In the genomic region with DNA sequence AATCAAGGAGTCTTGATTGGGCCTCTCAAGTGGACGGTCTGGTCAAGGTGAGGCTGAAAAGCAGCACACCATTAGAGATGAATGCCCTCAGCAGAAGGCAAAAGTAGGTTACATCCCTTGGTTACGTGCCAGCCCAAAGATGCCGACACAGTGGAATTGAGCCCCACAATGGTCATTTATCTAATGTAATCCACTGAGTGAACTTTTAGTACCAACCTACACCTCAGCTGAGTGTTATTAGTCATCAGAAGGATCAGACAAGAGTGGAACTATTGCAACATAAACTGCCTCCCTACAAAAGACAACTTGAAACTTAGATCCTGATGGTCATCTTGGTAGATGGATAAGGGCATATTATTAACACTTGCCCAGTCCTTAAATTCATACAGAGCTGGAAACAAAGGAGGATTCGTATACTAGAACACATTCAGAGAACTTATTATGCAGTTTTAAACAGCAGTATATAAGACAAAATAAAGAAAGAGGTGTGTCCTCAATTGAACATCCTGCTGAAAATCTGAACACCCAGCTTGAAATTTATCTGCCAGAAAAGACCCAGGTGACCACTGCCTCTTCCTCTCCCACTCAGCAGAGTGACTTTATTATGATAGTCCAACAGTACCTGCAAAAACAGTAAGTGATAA, we compare ENCODE assay signal across 9 cellular contexts. TPM values are rescaled to one million over a fixed set of nuclear protein-coding genes. Genes with fewer than 3 reads are reported as not detected.
DNase-seq lines count a peak whose midpoint lies in the region; ATAC-seq, FAIRE-seq and TF ChIP-seq lines count a peak whose summit lies in the region.
"Had no signal": no experiment of that assay in that cellular context is flagged by ENCODE, and none has a peak within 500 bp of the region (broad histone marks: within the 10 kb centered on the region; RNA-seq: fewer than 3 reads in every experiment).

No MANE protein-coding gene starts in this region.

- no peaks in the 10 kb centered on the region for H3K27me3 ChIP-seq in brain microvascular endothelial cell (replicated peaks)

- peaks cover 8% of the 10 kb centered on the region for H3K36me3 ChIP-seq in brain microvascular endothelial cell (replicated peaks)

- peaks cover 4% of the 10 kb centered on the region for H3K36me3 Mint-ChIP-seq in memory B cell

- intact Hi-C loops in lower leg skin (cut with DNase I; ENCODE audit: low total_unique reads): no loop called here

- CTCF ChIA-PET in A549 (lab: Yijun Ruan, JAX): interaction anchor here (0.5 to 9.6 kb wide), 4 partner anchors 8 to 47 kb away, joined by 3 to 60 read pairs (median 3); no protein-coding TSS in a partner anchor

- TF ChIP-seq EP300 in A549 (IDR thresholded peaks at IDR 0.05): no peak

- DNase-seq in A549 (ENCODE audit: low read depth in 1 of 2, low spot score in 1 of 2): no peak
- peak; percentile 77 for DNase-seq in HCEC 1CT
- DNase-seq in brain microvascular endothelial cell: peak; percentile 36
- no peak for DNase-seq in memory B cell (ENCODE audit: low spot score in 2 of 2)
- DNase-seq in frontal cortex (ENCODE audit: low spot score in 2 of 2): no peak
- no peak for DNase-seq in SW 1271 (lab: John Stamatoyannopoulos, UW)
- no peak for DNase-seq in lower leg skin (ENCODE audit: low spot score in 2 of 2)
- DNase-seq: NCI-H2171 had no signal

- H3K9me3 ChIP-seq in A549: no peaks in the 10 kb centered on the region

- ATAC-seq in A549 (no peak), memory B cell (ENCODE audit: low read depth) (no peak), GM19467 (IDR thresholded peaks at IDR 0.05; ENCODE audit: unreplicated experiment) (no peak)

- peaks cover 30% of the 10 kb centered on the region for H3K4me1 Mint-ChIP-seq in memory B cell

- no peaks in the 10 kb centered on the region for H3K9me3 Mint-ChIP-seq in memory B cell

- H3K4me1 ChIP-seq in A549: peaks cover 36% of the 10 kb centered on the region

- H3K4me2 ChIP-seq in A549: peak overlapping the region; percentile 91

- H3K4me3 ChIP-seq in A549: no peak overlapping the region
- H3K4me3 ChIP-seq in brain microvascular endothelial cell (ENCODE audit: low read depth, low read length): no peak overlapping the region
- H3K4me3 ChIP-seq in lower leg skin (ENCODE audit: low read depth, poor library complexity, severe bottlenecking): no peak overlapping the region

- H3K27ac ChIP-seq in A549 (peak overlapping the region; percentile 36 to 38; a peak in 3 of 6 replicates), brain microvascular endothelial cell (peak overlapping the region; percentile 11)

- in situ Hi-C loops in brain microvascular endothelial cell (cut with HindIII; ENCODE audit: low pct_ligation_motif_present, low sequenced_read_pairs): no loop called here

- WGBS in A549 (ENCODE audit: missing lambda C conversion rate): 88% methylated on average over 4 of the region's 4 CpGs
- WGBS in lower leg skin, 2 donors: 81 to 87% methylated on average over 4 of the region's 4 CpGs

- no peaks in the 10 kb centered on the region for H3K27me3 Mint-ChIP-seq in memory B cell

- TF ChIP-seq CTCF in A549 (IDR thresholded peaks at IDR 0.05) (no peak), brain microvascular endothelial cell (IDR thresholded peaks at IDR 0.05; ENCODE audit: low read depth, low read length, missing control alignments) (no peak), lower leg skin (IDR thresholded peaks at IDR 0.05) (no peak)

- H3K4me3 Mint-ChIP-seq in memory B cell: no peak overlapping the region

- TF ChIP-seq RAD21 in A549 (conservative IDR thresholded peaks at IDR 0.05 in 1 of 2, IDR thresholded peaks at IDR 0.05 in 1 of 2): no peak

- no peak for FAIRE-seq in A549 (lab: Jason Lieb, UNC)
- no peak for FAIRE-seq in frontal cortex (lab: Jason Lieb, UNC)

- peak overlapping the region; percentile 3 for H3K27ac Mint-ChIP-seq in memory B cell

- POLR2A ChIA-PET in A549 (lab: Yijun Ruan, JAX): no interaction called here

- TF ChIP-seq POLR2A in A549 (IDR thresholded peaks at IDR 0.05; ENCODE audit: low read length) (no peak), lower leg skin (IDR thresholded peaks at IDR 0.05) (no peak)

TF ChIP-seq in A549, 52 proteins besides CTCF, POLR2A, EP300 and RAD21:
- TF ChIP-seq CEBPB (IDR thresholded peaks at IDR 0.05): peak; percentile 61 to 65; a peak in 2 of 4 replicates
- TF ChIP-seq FOSL2 (IDR thresholded peaks at IDR 0.05): no peak
- peak; percentile 53 for TF ChIP-seq FOSL2 (CRISPR knock-in tag; IDR thresholded peaks at IDR 0.05)
- TF ChIP-seq MAFK (IDR thresholded peaks at IDR 0.05; ENCODE audit: partially characterized antibody): peak; percentile 44
- TF ChIP-seq MAX (IDR thresholded peaks at IDR 0.05): no peak

RNA-seq across cellular contexts. Expression of gene DCUN1D3, which starts 2.8 kb away (rescaled TPM):
- polyA plus RNA-seq in A549 (2011; rRNA removed): 7.2 and 7.5 TPM in 2 replicates
- polyA plus RNA-seq in A549 (2012; cell fraction: cytosol; rRNA removed): 2.1 and 2.3 TPM in 2 replicates
- 2.0 and 3.5 TPM in 2 replicates for polyA plus RNA-seq in A549 (2012; cell fraction: nucleus; rRNA removed)
- 5.2 to 5.9 TPM (median 5.9 TPM) in 3 replicates for polyA plus RNA-seq in A549 (2017; fragmentation: RNase III; extraction: RNeasy Plus Mini Kit Qiagen cat#74134 plus additional on column Dnase treatment)
- 16.4 and 17.8 TPM in 2 replicates for polyA minus RNA-seq in A549 (2011; rRNA and poly(A)+ RNA removed)
- 18.8 TPM for total RNA-seq in frontal cortex
- total RNA-seq in lower leg skin: 10 to 100 TPM; 18.2 to 20.8 (median 18.3) TPM

RNA-seq across cellular contexts. Expression of gene LYRM1, which starts 3.2 kb away (rescaled TPM):
- polyA plus RNA-seq in A549 (2011; rRNA removed) (37.8 and 44.0 TPM in 2 replicates), A549 (2017; fragmentation: RNase III; extraction: RNeasy Plus Mini Kit Qiagen cat#74134 plus additional on column Dnase treatment) (38.6 to 48.8 TPM (median 40.6 TPM) in 3 replicates)
- 16.6 and 17.7 TPM in 2 replicates for polyA plus RNA-seq in A549 (2012; cell fraction: cytosol; rRNA removed)
- polyA plus RNA-seq in A549 (2012; cell fraction: nucleus; rRNA removed): 3.8 and 6.5 TPM in 2 replicates
- 9.4 and 12.8 TPM in 2 replicates for polyA minus RNA-seq in A549 (2011; rRNA and poly(A)+ RNA removed)
- total RNA-seq in frontal cortex (53.0 TPM), lower leg skin (10 to 100 TPM; 24.3 to 27.3 (median 25.5) TPM)

Comparison
In these comparisons a context has a peak if more than half of its experiments do, and no peak if none do; other contexts are left out.
1. DNase-seq: peak in HCEC 1CT (single experiment) and brain microvascular endothelial cell (single experiment); none in A549 (0 of 2), memory B cell (0 of 2), frontal cortex (0 of 2), SW 1271 (0 of 2) and lower leg skin (0 of 2).